In genomic region chr5:35242695-35243258, GRCh38 we compare ENCODE assay signal across 19 cellular contexts. TPM values are rescaled to one million over a fixed set of nuclear protein-coding genes. Genes with fewer than 3 reads are reported as not detected.
DNase-seq lines count a peak whose midpoint lies in the region; ATAC-seq, FAIRE-seq and TF ChIP-seq lines count a peak whose summit lies in the region.
"Had no signal": no experiment of that assay in that cellular context is flagged by ENCODE, and none has a peak within 500 bp of the region (broad histone marks: within the 10 kb centered on the region; RNA-seq: fewer than 3 reads in every experiment).

No MANE protein-coding gene starts in this region.

- H3K27ac ChIP-seq in small intestine (ENCODE audit: low read depth in 1 of 2, low read length in 1 of 2) (no peak overlapping the region), uterus (no peak overlapping the region)
- H3K27ac ChIP-seq: 22Rv1, BLaER1 had no signal

- H3K4me3 ChIP-seq in small intestine (ENCODE audit: low read depth in 1 of 2, low read length in 2 of 2) (no peak overlapping the region), uterus (no peak overlapping the region)
- H3K4me3 ChIP-seq: BLaER1, GM12878, HAP-1 had no signal

- no peak for TF ChIP-seq CTCF in nephron progenitor cell (IDR thresholded peaks at IDR 0.05)
- no peak for TF ChIP-seq CTCF in uterus (IDR thresholded peaks at IDR 0.05)

- H3K27me3 Mint-ChIP-seq in nephron progenitor cell (ENCODE audit: low read depth, poor library complexity) = peaks cover 2% of the 10 kb centered on the region

- H3K27ac Mint-ChIP-seq in nephron progenitor cell = peak overlapping the region; percentile 63
- H3K27ac Mint-ChIP-seq: CD8-positive, alpha-beta memory T cell had no signal

- ATAC-seq in GM19328 (IDR thresholded peaks at IDR 0.05; ENCODE audit: unreplicated experiment) (no peak), HG03520 (IDR thresholded peaks at IDR 0.05; ENCODE audit: unreplicated experiment) (no peak)
- ATAC-seq: GM12878 had no signal

- H3K4me3 Mint-ChIP-seq in nephron progenitor cell = no peak overlapping the region
- H3K4me3 Mint-ChIP-seq: CD8-positive, alpha-beta memory T cell had no signal

- H3K9me3 ChIP-seq in small intestine (ENCODE audit: control insufficient read depth, low read depth) = no peaks in the 10 kb centered on the region
- no peaks in the 10 kb centered on the region for H3K9me3 ChIP-seq in uterus
- H3K9me3 ChIP-seq: BLaER1, HAP-1 had no signal

- FAIRE-seq in colon (lab: Jason Lieb, UNC) = peak; percentile 51
- FAIRE-seq in small intestine (lab: Jason Lieb, UNC) = no peak
- FAIRE-seq: GM12878 had no signal

- TF ChIP-seq POLR2A in uterus (IDR thresholded peaks at IDR 0.05) = no peak

- H3K4me1 Mint-ChIP-seq in nephron progenitor cell = peaks cover 54% of the 10 kb centered on the region
- H3K4me1 Mint-ChIP-seq: CD8-positive, alpha-beta memory T cell had no signal

- H3K27me3 ChIP-seq in small intestine (ENCODE audit: control insufficient read depth in 2 of 2, insufficient read depth in 2 of 2, low read length in 2 of 2) = no peaks in the 10 kb centered on the region
- H3K27me3 ChIP-seq in uterus = no peaks in the 10 kb centered on the region
- H3K27me3 ChIP-seq: BLaER1 had no signal

- peaks cover 3% of the 10 kb centered on the region for H3K36me3 Mint-ChIP-seq in nephron progenitor cell (ENCODE audit: low read depth)
- H3K36me3 Mint-ChIP-seq: CD8-positive, alpha-beta memory T cell had no signal

- WGBS in small intestine, 3 donors = 61 to 78% (median 67%) methylated on average over 4 of the region's 4 CpGs

- H3K4me1 ChIP-seq in small intestine (ENCODE audit: control insufficient read depth in 2 of 2, insufficient read depth in 1 of 2, low read depth in 1 of 2, low read length in 1 of 2) = peaks cover 0 to 6% of the 10 kb centered on the region in 2 donors
- peaks cover 0 to 6% of the 10 kb centered on the region in 2 donors for H3K4me1 ChIP-seq in uterus
- H3K4me1 ChIP-seq: BLaER1 had no signal

- H3K36me3 ChIP-seq in small intestine (ENCODE audit: control insufficient read depth in 2 of 2, insufficient read depth in 2 of 2, low read length in 2 of 2) (no peaks in the 10 kb centered on the region), uterus (no peaks in the 10 kb centered on the region)
- H3K36me3 ChIP-seq: BLaER1, HAP-1 had no signal

- H3K9me3 Mint-ChIP-seq in nephron progenitor cell = peaks cover 5% of the 10 kb centered on the region
- H3K9me3 Mint-ChIP-seq: CD8-positive, alpha-beta memory T cell had no signal

- intact Hi-C loops in uterus (cut with DNase I; ENCODE audit: low total_unique reads) = no loop called here

- DNase-seq in DMS53 (lab: John Stamatoyannopoulos, UW) = peak; percentile 50
- DNase-seq in nephron progenitor cell = no peak
- DNase-seq in small intestine = peak; percentile 45
- no peak for DNase-seq in uterus
- DNase-seq: AML-193; CD8-positive, alpha-beta memory T cell; DMS79; GOT3; IMR-90; KBM-7 had no signal

RNA-seq across cellular contexts. Expression of gene PRLR, which starts 12.5 kb away (rescaled TPM):
- 1 to 10 TPM; 1.4 to 3.6 (median 2.2) TPM for polyA plus RNA-seq in small intestine
- 10 to 100 TPM; 15.8 to 80.6 (median 48.0) TPM for total RNA-seq in uterus
- total RNA-seq: A673; CD8-positive, alpha-beta memory T cell; G401 had no signal
- polyA plus RNA-seq: CD8-positive, alpha-beta memory T cell had no signal

Comparison
In these comparisons a context has a peak if more than half of its experiments do, and no peak if none do; other contexts are left out.
1. DNase-seq: peak in DMS53 (single experiment) and small intestine (single experiment); none in nephron progenitor cell (single experiment) and uterus (0 of 2).